8 cellular contexts compared by ENCODE assay signal in genomic region chr1:115648717-115649691, GRCh38. TPM values are rescaled to one million over a fixed set of nuclear protein-coding genes. Genes with fewer than 3 reads are reported as not detected.
DNase-seq lines count a peak whose midpoint lies in the region; ATAC-seq and FAIRE-seq lines count a peak whose summit lies in the region.

No MANE protein-coding gene starts in this region.

- ATAC-seq in Right ventricle myocardium superior (ENCODE audit: poor library complexity) (peak; percentile 32), Right ventricle myocardium inferior (no peak), HG02885 (IDR thresholded peaks at IDR 0.05; ENCODE audit: poor library complexity, unreplicated experiment) (peak; percentile 86)

- FAIRE-seq in RCC 7860 (lab: Jason Lieb, UNC): no peak

- H3K9ac ChIP-seq in SK-N-MC (ENCODE audit: insufficient read length) (no peak overlapping the region), rectal smooth muscle tissue (ENCODE audit: low read length) (no peak overlapping the region)

- peak overlapping the region; percentile 61 for H3K4me3 ChIP-seq in SK-N-MC
- H3K4me3 ChIP-seq in rectal smooth muscle tissue (ENCODE audit: low read length): no peak overlapping the region

- H3K27ac ChIP-seq in SK-N-MC: no peak overlapping the region
- H3K27ac ChIP-seq in rectal smooth muscle tissue (ENCODE audit: low read depth, low read length): peak overlapping the region; percentile 25

- intact Hi-C loops in Right ventricle myocardium superior (cut with DNase I) (no loop called here), Right ventricle myocardium inferior (cut with DNase I) (loop anchor here (5.0 kb wide), 1 partner anchor 53 kb away; no protein-coding TSS in a partner anchor)

- H3K9me3 ChIP-seq in SK-N-MC (ENCODE audit: low read depth, low read length): no peaks in the 10 kb centered on the region

- no peaks in the 10 kb centered on the region for H3K27me3 ChIP-seq in rectal smooth muscle tissue (ENCODE audit: control insufficient read depth, insufficient read depth, low read length)

- H3K4me1 ChIP-seq in rectal smooth muscle tissue (ENCODE audit: control insufficient read depth, insufficient read depth, low read length): peaks cover 11% of the 10 kb centered on the region

- H3K36me3 ChIP-seq in SK-N-MC (ENCODE audit: insufficient read depth, low read length) (peaks cover 20% of the 10 kb centered on the region), rectal smooth muscle tissue (ENCODE audit: control insufficient read depth, insufficient read depth, low read length) (no peaks in the 10 kb centered on the region)

- no peak for DNase-seq in Right ventricle myocardium superior
- DNase-seq in Right ventricle myocardium inferior (ENCODE audit: missing footprints): no peak
- DNase-seq in SK-N-MC (ENCODE audit: low read depth, low spot score): no peak
- DNase-seq in RCC 7860 (ENCODE audit: low spot score): no peak
- no peak for DNase-seq in NCI-H2107 (lab: John Stamatoyannopoulos, UW)
- DNase-seq in NAMALWA (ENCODE audit: low spot score): no peak

RNA-seq across cellular contexts. Expression of gene VANGL1, which starts 7.2 kb away (rescaled TPM):
- total RNA-seq in Right ventricle myocardium superior (5.2 TPM), Right ventricle myocardium inferior (6.5 TPM)
